In genomic region chr16:85844786-85845185, GRCh38 we compare ENCODE assay signal across 16 cellular contexts. TPM values are rescaled to one million over a fixed set of nuclear protein-coding genes. Genes with fewer than 3 reads are reported as not detected.
DNase-seq lines count a peak whose midpoint lies in the region; ATAC-seq and TF ChIP-seq lines count a peak whose summit lies in the region.
"Had no signal": no experiment of that assay in that cellular context is flagged by ENCODE, and none has a peak within 500 bp of the region (broad histone marks: within the 10 kb centered on the region; RNA-seq: fewer than 3 reads in every experiment).

No MANE protein-coding gene starts in this region.

- H3K4me2 ChIP-seq in hepatocyte, result peak overlapping the region; percentile 7
- H3K4me2 ChIP-seq: A549 had no signal

- no peak for TF ChIP-seq POLR2A in sigmoid colon (IDR thresholded peaks at IDR 0.05)

- TF ChIP-seq CTCF in hepatocyte (IDR thresholded peaks at IDR 0.05; ENCODE audit: poor library complexity) (no peak), sigmoid colon (IDR thresholded peaks at IDR 0.05) (no peak)

- TF ChIP-seq EP300 in sigmoid colon (IDR thresholded peaks at IDR 0.05), result no peak

- H3K4me3 ChIP-seq in hepatocyte (no peak overlapping the region), sigmoid colon (peak overlapping the region in 1 of 4 donors; percentile 6), SJCRH30 (no peak overlapping the region)
- H3K4me3 ChIP-seq: A549, Peyer's patch, suprapubic skin had no signal

- H2AFZ ChIP-seq in hepatocyte, result no peak overlapping the region

- H3K9me2 ChIP-seq in hepatocyte (replicated peaks; ENCODE audit: insufficient read depth), result no peaks in the 10 kb centered on the region

- H3K27ac ChIP-seq in hepatocyte, result no peak overlapping the region
- H3K27ac ChIP-seq in sigmoid colon, result peak overlapping the region in 1 of 4 donors; percentile 18
- no peak overlapping the region for H3K27ac ChIP-seq in SJCRH30
- H3K27ac ChIP-seq: A549, Peyer's patch, suprapubic skin had no signal

- DNase-seq in SIG-M5 treated with dmso at 0.1 percent for 504 hours (lab: John Stamatoyannopoulos, UW; ENCODE audit: unreplicated experiment), result peak; percentile 39
- no peak for DNase-seq in SIG-M5 (lab: John Stamatoyannopoulos, UW)
- peak; percentile 35 for DNase-seq in NOMO-1 treated with DMSO at 0.1 percent for 48 hours (lab: John Stamatoyannopoulos, UW; ENCODE audit: unreplicated experiment)
- DNase-seq in hepatocyte (ENCODE audit: low spot score), result peak; percentile 54
- peak; percentile 64 for DNase-seq in sigmoid colon
- DNase-seq in HUDEP-2 (lab: John Stamatoyannopoulos, UW; ENCODE audit: unreplicated experiment in 76 of 76), result no peak
- DNase-seq in SJCRH30, result no peak
- DNase-seq: activated CD4-positive, CD25-positive, alpha-beta regulatory T cell; Calu3; NCI-H510A; Peyer's patch; stimulated activated CD4-positive, alpha-beta T cell treated with anti-CD3 and anti-CD28 coated beads, Interleukin-15, amount 100 ng/mL, for 24 hours had no signal

- WGBS in hepatocyte (ENCODE audit: low lambda C conversion rate, missing lambda C conversion rate), result 25% methylated on average over 15 of the region's 15 CpGs
- 6 to 12% methylated on average over 15 of the region's 15 CpGs for WGBS in sigmoid colon, 2 donors

- intact Hi-C loops in sigmoid colon (cut with DNase I), result no loop called here

- H3K9me3 ChIP-seq in hepatocyte (ENCODE audit: low read depth), result no peaks in the 10 kb centered on the region
- no peaks in the 10 kb centered on the region for H3K9me3 ChIP-seq in sigmoid colon
- no peaks in the 10 kb centered on the region for H3K9me3 ChIP-seq in SJCRH30 (replicated peaks)
- H3K9me3 ChIP-seq: A549, Peyer's patch, suprapubic skin had no signal

- no peak for ATAC-seq in GM19023 (IDR thresholded peaks at IDR 0.05; ENCODE audit: unreplicated experiment)
- ATAC-seq: A549 had no signal

- H3K4me1 ChIP-seq in hepatocyte (ENCODE audit: insufficient read depth), result peaks cover 7% of the 10 kb centered on the region
- H3K4me1 ChIP-seq in sigmoid colon, result peaks cover 0 to 12% (median 10%) of the 10 kb centered on the region in 4 donors
- H3K4me1 ChIP-seq in SJCRH30, result no peaks in the 10 kb centered on the region
- H3K4me1 ChIP-seq: A549, suprapubic skin had no signal

- H3K79me2 ChIP-seq in hepatocyte, result no peaks in the 10 kb centered on the region

- no peaks in the 10 kb centered on the region for H3K36me3 ChIP-seq in hepatocyte (replicated peaks; ENCODE audit: insufficient read depth, low read depth)
- no peaks in the 10 kb centered on the region for H3K36me3 ChIP-seq in sigmoid colon
- no peaks in the 10 kb centered on the region for H3K36me3 ChIP-seq in SJCRH30
- H3K36me3 ChIP-seq: Peyer's patch, suprapubic skin had no signal

- no peaks in the 10 kb centered on the region for H3K27me3 ChIP-seq in hepatocyte
- H3K27me3 ChIP-seq in sigmoid colon, result peaks cover 0 to 5% (median 0%) of the 10 kb centered on the region in 3 donors
- no peaks in the 10 kb centered on the region for H3K27me3 ChIP-seq in SJCRH30
- H3K27me3 ChIP-seq: Peyer's patch had no signal

- H4K20me1 ChIP-seq in hepatocyte (ENCODE audit: insufficient read depth, poor library complexity, severe bottlenecking), result no peaks in the 10 kb centered on the region

RNA-seq across cellular contexts. Expression of gene COX4I1, which starts 45.3 kb away (rescaled TPM):
- total RNA-seq in hepatocyte, result 449 and 496 TPM in 2 replicates
- polyA plus RNA-seq in hepatocyte, result 655 and 694 TPM in 2 replicates
- 100 to 1,000 TPM; 700 to 868 (median 716) TPM for total RNA-seq in sigmoid colon
- polyA plus RNA-seq in sigmoid colon, result 1,000 to 10,000 TPM; 1,379 to 1,922 (median 1,756) TPM
- total RNA-seq in SJCRH30 (2014; rRNA removed; shearing (Covaris generic)), result 304 and 345 TPM in 2 replicates

RNA-seq across cellular contexts. Expression of gene EMC8, which starts 45.4 kb away (rescaled TPM):
- total RNA-seq in hepatocyte, result 35.0 and 40.6 TPM in 2 replicates
- 46.5 and 50.6 TPM in 2 replicates for polyA plus RNA-seq in hepatocyte
- 10 to 100 TPM; 23.2 to 38.8 (median 28.9) TPM for total RNA-seq in sigmoid colon
- 10 to 100 TPM; 13.8 to 23.7 (median 16.0) TPM for polyA plus RNA-seq in sigmoid colon
- 26.2 and 29.6 TPM in 2 replicates for total RNA-seq in SJCRH30 (2014; rRNA removed; shearing (Covaris generic))

RNA-seq across cellular contexts. Expression of gene IRF8, which starts 54.2 kb away (rescaled TPM):
- total RNA-seq in hepatocyte (7.2 and 8.4 TPM in 2 replicates), sigmoid colon (10 to 100 TPM in 1 of 4 donors, 1 to 10 TPM in 3; 3.5 to 10.8 (median 8.5) TPM)
- polyA plus RNA-seq in hepatocyte (4.7 and 6.9 TPM in 2 replicates), sigmoid colon (10 to 100 TPM; 18.5 to 74.0 (median 19.2) TPM)
- not detected in 2 replicates for total RNA-seq in SJCRH30 (2014; rRNA removed; shearing (Covaris generic))
- polyA plus RNA-seq: keratinocyte had no signal

Comparison
In these comparisons a context has a peak if more than half of its experiments do, and no peak if none do; other contexts are left out.
1. DNase-seq: peak in SIG-M5 treated with dmso at 0.1 percent for 504 hours (single experiment), NOMO-1 treated with DMSO at 0.1 percent for 48 hours (single experiment), hepatocyte (single experiment) and sigmoid colon (single experiment); none in SIG-M5 (single experiment), HUDEP-2 (0 of 76) and SJCRH30 (0 of 2).